Comparison of ENCODE assay signal across 19 cellular contexts in genomic region chr5:55985181-55985580, GRCh38. TPM values are rescaled to one million over a fixed set of nuclear protein-coding genes. Genes with fewer than 3 reads are reported as not detected.
DNase-seq lines count a peak whose midpoint lies in the region; ATAC-seq and TF ChIP-seq lines count a peak whose summit lies in the region.
"Had no signal": no experiment of that assay in that cellular context is flagged by ENCODE, and none has a peak within 500 bp of the region (broad histone marks: within the 10 kb centered on the region; RNA-seq: fewer than 3 reads in every experiment).

No MANE protein-coding gene starts in this region.

- no peaks in the 10 kb centered on the region for H3K9me3 ChIP-seq in CD4-positive, alpha-beta T cell (ENCODE audit: control insufficient read depth, low read length)
- no peaks in the 10 kb centered on the region for H3K9me3 ChIP-seq in hepatocyte (ENCODE audit: low read depth)
- H3K9me3 ChIP-seq: Caco-2 had no signal

- no peaks in the 10 kb centered on the region for H3K27me3 Mint-ChIP-seq in activated T-cell treated with anti-CD3 and anti-CD28 coated beads, Interleukin-2, amount 50 U/mL, for 24 hours
- no peaks in the 10 kb centered on the region for H3K27me3 Mint-ChIP-seq in CD4-positive, alpha-beta T cell
- H3K27me3 Mint-ChIP-seq in T-cell, result no peaks in the 10 kb centered on the region

- H3K9me3 Mint-ChIP-seq in activated T-cell treated with anti-CD3 and anti-CD28 coated beads, Interleukin-2, amount 50 U/mL, for 24 hours, result no peaks in the 10 kb centered on the region
- H3K9me3 Mint-ChIP-seq in CD4-positive, alpha-beta T cell, result no peaks in the 10 kb centered on the region
- H3K9me3 Mint-ChIP-seq in T-cell, result no peaks in the 10 kb centered on the region

- POLR2A ChIA-PET in CD4-positive, alpha-beta T cell (lab: Charles Lee), result interaction anchor here (1.0 to 2.1 kb wide), 5 partner anchors 9 to 174 kb away, joined by 3 to 11 read pairs (median 6); partner anchors contain the start of gene IL6ST
- POLR2A ChIA-PET in T-cell (lab: Charles Lee), result interaction anchor here (0.6 to 1.0 kb wide), 3 partner anchors 27 to 181 kb away, joined by 3 to 6 read pairs (median 5); no protein-coding TSS in a partner anchor

- intact Hi-C loops in CD4-positive, alpha-beta T cell (cut with DNase I, micrococcal nuclease), result loop anchor here in 1 of 2 experiments (1.0 kb wide), 1 partner anchor 27 kb away; no protein-coding TSS in a partner anchor
- intact Hi-C loops in cardiac septum (cut with DNase I), result no loop called here

- H3K4me1 ChIP-seq in hepatocyte (ENCODE audit: insufficient read depth), result peaks cover 21% of the 10 kb centered on the region

- H2AFZ ChIP-seq in hepatocyte, result no peak overlapping the region

- H4K20me1 ChIP-seq in hepatocyte (ENCODE audit: insufficient read depth, poor library complexity, severe bottlenecking), result peaks cover 92% of the 10 kb centered on the region

- ATAC-seq in CD4-positive, alpha-beta T cell (ENCODE audit: poor library complexity), result no peak
- no peak for ATAC-seq in T-cell (replicated peaks in 1 of 4)
- no peak for ATAC-seq in HG02852 (IDR thresholded peaks at IDR 0.05; ENCODE audit: unreplicated experiment)
- ATAC-seq: A549, K562 had no signal

- H3K27ac ChIP-seq in CD4-positive, alpha-beta T cell (ENCODE audit: low read depth, low read length), result peak overlapping the region; percentile 1
- no peak overlapping the region for H3K27ac ChIP-seq in hepatocyte
- H3K27ac ChIP-seq: BLaER1 treated with 17β-estradiol and CSF1 and Interleukin-3, amounts not matched to agents 10 nM and 100 nM had no signal

- peak overlapping the region; percentile 23 for H3K4me2 ChIP-seq in hepatocyte

- no peaks in the 10 kb centered on the region for H3K9me2 ChIP-seq in hepatocyte (replicated peaks; ENCODE audit: insufficient read depth)

- no peak overlapping the region for H3K4me3 ChIP-seq in hepatocyte
- H3K4me3 ChIP-seq: A549; BLaER1 treated with 17β-estradiol and CSF1 and Interleukin-3, amounts not matched to agents 10 nM and 100 nM; K562 had no signal

- no peaks in the 10 kb centered on the region for H3K27me3 ChIP-seq in CD4-positive, alpha-beta T cell (ENCODE audit: control insufficient read depth, insufficient read depth, low read length)
- no peaks in the 10 kb centered on the region for H3K27me3 ChIP-seq in hepatocyte
- H3K27me3 ChIP-seq: BLaER1 treated with 17β-estradiol and CSF1 and Interleukin-3, amounts not matched to agents 10 nM and 100 nM had no signal

- WGBS in hepatocyte (ENCODE audit: low lambda C conversion rate, missing lambda C conversion rate), result 83% methylated on average over 6 of the region's 6 CpGs

- TF ChIP-seq CTCF in CD4-positive, alpha-beta T cell (IDR thresholded peaks at IDR 0.05), result no peak
- TF ChIP-seq CTCF in hepatocyte (IDR thresholded peaks at IDR 0.05; ENCODE audit: poor library complexity), result no peak

- DNase-seq in activated T-cell treated with anti-CD3 and anti-CD28 coated beads, Interleukin-2, amount 50 U/mL, for 24 hours, result no peak
- no peak for DNase-seq in activated T-cell treated with anti-CD3 and anti-CD28 coated beads, Interleukin-2, amount 50 U/mL, for 1 hour
- no peak for DNase-seq in CD4-positive, alpha-beta T cell
- no peak for DNase-seq in T-cell
- DNase-seq in hepatocyte (ENCODE audit: low spot score), result no peak
- no peak for DNase-seq in cardiac septum (ENCODE audit: low spot score)
- DNase-seq: Caco-2, DMS153, NCI-H1048, NCI-H1436 treated with DMSO at 0.1 percent for 48 hours, NCI-H2029 treated with DMSO at 0.1 percent for 48 hours, NCI-H2171 treated with DMSO at 0.1 percent for 48 hours, NCI-H446 treated with DMSO at 0.1 percent for 48 hours, NCI-H748 treated with DMSO at 0.1 percent for 48 hours, OCI-M1 had no signal

- H3K27ac Mint-ChIP-seq in activated T-cell treated with anti-CD3 and anti-CD28 coated beads, Interleukin-2, amount 50 U/mL, for 24 hours, result peak overlapping the region; percentile 87
- H3K27ac Mint-ChIP-seq in CD4-positive, alpha-beta T cell, result peak overlapping the region; percentile 94
- H3K27ac Mint-ChIP-seq in T-cell, result peak overlapping the region; percentile 85 to 90

- H3K4me1 Mint-ChIP-seq in activated T-cell treated with anti-CD3 and anti-CD28 coated beads, Interleukin-2, amount 50 U/mL, for 24 hours (ENCODE audit: low read depth), result peaks cover 78% of the 10 kb centered on the region
- peaks cover 90% of the 10 kb centered on the region for H3K4me1 Mint-ChIP-seq in CD4-positive, alpha-beta T cell (ENCODE audit: low read depth)
- H3K4me1 Mint-ChIP-seq in T-cell, result peaks cover 77 to 85% (median 83%) of the 10 kb centered on the region in 3 donors

- peaks cover 73% of the 10 kb centered on the region for H3K36me3 Mint-ChIP-seq in activated T-cell treated with anti-CD3 and anti-CD28 coated beads, Interleukin-2, amount 50 U/mL, for 24 hours (ENCODE audit: low read depth)
- peaks cover 88% of the 10 kb centered on the region for H3K36me3 Mint-ChIP-seq in CD4-positive, alpha-beta T cell (ENCODE audit: low read depth)
- peaks cover 15% of the 10 kb centered on the region for H3K36me3 Mint-ChIP-seq in T-cell

- H3K36me3 ChIP-seq in hepatocyte (replicated peaks; ENCODE audit: insufficient read depth, low read depth), result no peaks in the 10 kb centered on the region

- H3K79me2 ChIP-seq in hepatocyte, result peaks cover 99% of the 10 kb centered on the region

- H3K4me3 Mint-ChIP-seq in activated T-cell treated with anti-CD3 and anti-CD28 coated beads, Interleukin-2, amount 50 U/mL, for 24 hours, result peak overlapping the region; percentile 49
- H3K4me3 Mint-ChIP-seq in CD4-positive, alpha-beta T cell, result peak overlapping the region; percentile 81
- H3K4me3 Mint-ChIP-seq in T-cell, result peak overlapping the region; percentile 64 to 93 (median 65)

- CTCF ChIA-PET in CD4-positive, alpha-beta T cell (lab: Charles Lee), result interaction anchor here (0.8 to 1.0 kb wide), 2 partner anchors 61 to 180 kb away, joined by 3 read pairs; no protein-coding TSS in a partner anchor
- CTCF ChIA-PET in T-cell (lab: Charles Lee), result interaction anchor here in 1 of 2 donors (0.5 to 2.1 kb wide), 2 partner anchors 215 to 233 kb away, joined by 3 to 6 read pairs; no protein-coding TSS in a partner anchor

RNA-seq across cellular contexts. Expression of gene IL6ST, which starts 9.6 kb away (rescaled TPM):
- total RNA-seq in CD4-positive, alpha-beta T cell, result 100 to 1,000 TPM; 377 to 404 TPM
- total RNA-seq in T-cell (100 to 1,000 TPM; 113 to 330 (median 129) TPM), hepatocyte (503 and 527 TPM in 2 replicates), cardiac septum (131 TPM)
- 173 and 219 TPM in 2 replicates for polyA plus RNA-seq in hepatocyte
